ENCODE assay signal across 21 cellular contexts in genomic region chr10:35916791-35917190, GRCh38.
A peak's percentile ranks its signal among the peaks of the same experiment; 100 is the strongest.
DNase-seq lines count a peak whose midpoint lies in the region; ATAC-seq and TF ChIP-seq lines count a peak whose summit lies in the region.
"Had no signal": no experiment of that assay in that cellular context is flagged by ENCODE, and none has a peak within 500 bp of the region (broad histone marks: within the 10 kb centered on the region; RNA-seq: fewer than 3 reads in every experiment).

No MANE protein-coding gene starts in this region.

- H2BK15ac ChIP-seq in IMR-90 (ENCODE audit: low read depth, low read length), result peak overlapping the region; percentile 18; the same call in 1 of the 3 replicates

- H2AK5ac ChIP-seq in IMR-90 (ENCODE audit: low read depth, low read length), result peak overlapping the region; percentile 48; the same call in 1 of the 2 replicates

- dilution Hi-C loops in IMR-90 (cut with HindIII; ENCODE audit: low sequenced_read_pairs, unreplicated experiment), result no loop called here

- H3K4ac ChIP-seq in IMR-90 (ENCODE audit: low read depth, low read length), result peak overlapping the region; percentile 3; the same call in 1 of the 2 replicates

- POLR2A ChIA-PET in IMR-90 (lab: Charles Lee; ENCODE audit: unreplicated experiment), result interaction anchor here (0.5 kb wide), 1 partner anchor 89 kb away, joined by 3 read pairs; no protein-coding TSS in a partner anchor

- no peak overlapping the region for H3K27ac ChIP-seq in IMR-90 (ENCODE audit: insufficient read depth, low read length)
- no peak overlapping the region for H3K27ac ChIP-seq in esophagus muscularis mucosa (replicated peaks in 1 of 4)
- H3K27ac ChIP-seq: prostate gland, vagina had no signal

- H3K36me3 Mint-ChIP-seq in activated T-cell treated with anti-CD3 and anti-CD28 coated beads, Interleukin-2, amount 50 U/mL, for 24 hours (ENCODE audit: low read depth), result no peaks in the 10 kb centered on the region
- H3K36me3 Mint-ChIP-seq: naive thymus-derived CD8-positive, alpha-beta T cell; T-cell; WTC11 had no signal

- H3K79me1 ChIP-seq in IMR-90 (ENCODE audit: low read depth in 1 of 2, low read length in 2 of 2), result no peaks in the 10 kb centered on the region

- no peak for TF ChIP-seq POLR2A in IMR-90 (IDR thresholded peaks at IDR 0.05; ENCODE audit: low read depth, low read length)
- no peak for TF ChIP-seq POLR2A in esophagus muscularis mucosa (IDR thresholded peaks at IDR 0.05; ENCODE audit: low read depth)

- H2BK120ac ChIP-seq in IMR-90 (ENCODE audit: low read depth, low read length), result peak overlapping the region; percentile 30; the same call in 1 of the 2 replicates

- H4K5ac ChIP-seq in IMR-90 (ENCODE audit: low read depth, low read length), result no peak overlapping the region

- H3K9me3 ChIP-seq in IMR-90 (ENCODE audit: control insufficient read depth, insufficient read depth, low read length), result no peaks in the 10 kb centered on the region
- H3K9me3 ChIP-seq in esophagus muscularis mucosa, result no peaks in the 10 kb centered on the region
- H3K9me3 ChIP-seq: prostate gland, vagina had no signal

- 93% methylated on average over 2 of the region's 4 CpGs; no CpG with 5 or more reads in 1 of the 2 experiments for WGBS in IMR-90 (ENCODE audit: extremely low coverage in 2 of 2, insufficient read length in 1 of 2), 2 experiments
- WGBS in esophagus muscularis mucosa, result 89% methylated on average over 4 of the region's 4 CpGs

- peak overlapping the region; percentile 67 for H2AFZ ChIP-seq in IMR-90 (replicated peaks; ENCODE audit: low read length, poor library complexity)

- no peaks in the 10 kb centered on the region for H3K27me3 Mint-ChIP-seq in activated T-cell treated with anti-CD3 and anti-CD28 coated beads, Interleukin-2, amount 50 U/mL, for 24 hours
- H3K27me3 Mint-ChIP-seq: dendritic cell treated with granulocyte-macrophage colony-stimulating factor and Interleukin-4, amounts not matched to agents 40 ng/mL and 50 ng/mL, for 4 days; stimulated activated naive CD8-positive, alpha-beta T cell treated with anti-CD3 and anti-CD28 coated beads, Interleukin-15, amount 100 ng/mL, for 72 hours had no signal

- H2BK5ac ChIP-seq in IMR-90 (ENCODE audit: low read depth, low read length, poor library complexity, severe bottlenecking), result peak overlapping the region; percentile 5

- H3K4me1 Mint-ChIP-seq in activated T-cell treated with anti-CD3 and anti-CD28 coated beads, Interleukin-2, amount 50 U/mL, for 24 hours (ENCODE audit: low read depth), result no peaks in the 10 kb centered on the region
- H3K4me1 Mint-ChIP-seq: naive thymus-derived CD8-positive, alpha-beta T cell; stimulated activated naive CD8-positive, alpha-beta T cell treated with anti-CD3 and anti-CD28 coated beads, Interleukin-15, amount 100 ng/mL, for 72 hours; T-cell had no signal

- peak; percentile 38; the same call in 1 of the 2 replicates for ATAC-seq in IMR-90 (ENCODE audit: low read depth)
- peak; percentile 64 for ATAC-seq in left ventricle myocardium superior
- ATAC-seq in HG03175 (IDR thresholded peaks at IDR 0.05; ENCODE audit: unreplicated experiment), result no peak
- ATAC-seq: naive thymus-derived CD8-positive, alpha-beta T cell; stimulated activated naive CD8-positive, alpha-beta T cell treated with anti-CD3 and anti-CD28 coated beads, Interleukin-15, amount 100 ng/mL, for 72 hours; T-cell; WTC11 had no signal

- H3K4me1 ChIP-seq in IMR-90 (ENCODE audit: control insufficient read depth, insufficient read depth, low read length) (peaks cover 7% of the 10 kb centered on the region; the same call in 1 of the 2 replicates), esophagus muscularis mucosa (peaks cover 0 to 10% (median 6%) of the 10 kb centered on the region in 4 donors)
- H3K4me1 ChIP-seq: prostate gland, vagina had no signal

- H3K36me3 ChIP-seq in IMR-90 (ENCODE audit: control insufficient read depth, insufficient read depth, low read length), result no peaks in the 10 kb centered on the region
- no peaks in the 10 kb centered on the region for H3K36me3 ChIP-seq in esophagus muscularis mucosa
- H3K36me3 ChIP-seq: prostate gland, vagina had no signal

- no TSS peak for BruUV-seq in IMR-90 (replicated peaks; lab: Mats Ljungman, UMichigan)

- H3K9me3 Mint-ChIP-seq in activated T-cell treated with anti-CD3 and anti-CD28 coated beads, Interleukin-2, amount 50 U/mL, for 24 hours, result no peaks in the 10 kb centered on the region
- H3K9me3 Mint-ChIP-seq: dendritic cell treated with granulocyte-macrophage colony-stimulating factor and Interleukin-4, amounts not matched to agents 40 ng/mL and 50 ng/mL, for 4 days; WTC11 had no signal

- no peak overlapping the region for H3K4me3 Mint-ChIP-seq in activated T-cell treated with anti-CD3 and anti-CD28 coated beads, Interleukin-2, amount 50 U/mL, for 24 hours
- H3K4me3 Mint-ChIP-seq: dendritic cell treated with granulocyte-macrophage colony-stimulating factor and Interleukin-4, amounts not matched to agents 40 ng/mL and 50 ng/mL, for 4 days; naive thymus-derived CD8-positive, alpha-beta T cell; stimulated activated naive CD8-positive, alpha-beta T cell treated with anti-CD3 and anti-CD28 coated beads, Interleukin-15, amount 100 ng/mL, for 72 hours; T-cell; WTC11 had no signal

- H2AK9ac ChIP-seq in IMR-90 (replicated peaks; ENCODE audit: low read depth, low read length, poor library complexity), result no peak overlapping the region

- H3K56ac ChIP-seq in IMR-90 (ENCODE audit: extremely low read depth, insufficient read depth, low read length), result no peak overlapping the region

- TF ChIP-seq RAD21 in IMR-90 (IDR thresholded peaks at IDR 0.05; ENCODE audit: low read length), result peak; percentile 66

- H4K20me1 ChIP-seq in IMR-90 (ENCODE audit: insufficient read depth, low read length), result no peaks in the 10 kb centered on the region

- peak overlapping the region; percentile 50; the same call in 1 of the 2 replicates for H2BK20ac ChIP-seq in IMR-90 (ENCODE audit: low read depth, low read length)

- TF ChIP-seq CTCF in AG10803 (conservative IDR thresholded peaks at IDR 0.05; ENCODE audit: low read length) (peak; percentile 28; the same call in 1 of the 2 replicates), IMR-90 (conservative IDR thresholded peaks at IDR 0.05; ENCODE audit: low read depth, low read length) (peak; percentile 48), astrocyte of the cerebellum (IDR thresholded peaks at IDR 0.05; ENCODE audit: low read depth, low read length, missing control alignments) (peak; percentile 11), esophagus muscularis mucosa (IDR thresholded peaks at IDR 0.05) (no peak)

- H3K4me2 ChIP-seq in IMR-90 (ENCODE audit: low read depth, low read length), result no peak overlapping the region

- H3K9ac ChIP-seq in IMR-90 (ENCODE audit: low read depth, low read length), result no peak overlapping the region

- no peaks in the 10 kb centered on the region; the same call in 1 of the 2 replicates for H3K9me1 ChIP-seq in IMR-90 (ENCODE audit: insufficient read depth, low read length)

- no peak overlapping the region for H3K18ac ChIP-seq in IMR-90 (ENCODE audit: low read depth, low read length)

- no peak overlapping the region for H3K27ac Mint-ChIP-seq in activated T-cell treated with anti-CD3 and anti-CD28 coated beads, Interleukin-2, amount 50 U/mL, for 24 hours
- H3K27ac Mint-ChIP-seq: dendritic cell treated with granulocyte-macrophage colony-stimulating factor and Interleukin-4, amounts not matched to agents 40 ng/mL and 50 ng/mL, for 4 days; naive thymus-derived CD8-positive, alpha-beta T cell; stimulated activated naive CD8-positive, alpha-beta T cell treated with anti-CD3 and anti-CD28 coated beads, Interleukin-15, amount 100 ng/mL, for 72 hours; T-cell; WTC11 had no signal

- no peak overlapping the region for H3K23ac ChIP-seq in IMR-90 (ENCODE audit: low read depth, low read length)

- H4K8ac ChIP-seq in IMR-90 (ENCODE audit: low read depth in 2 of 2, low read length in 2 of 2), result peak overlapping the region in 1 of 2 experiments; percentile 58; a peak in 2 of 4 replicates

- H3K27me3 ChIP-seq in IMR-90 (ENCODE audit: control insufficient read depth, insufficient read depth, low read length), result no peaks in the 10 kb centered on the region
- H3K27me3 ChIP-seq in esophagus muscularis mucosa, result no peaks in the 10 kb centered on the region
- H3K27me3 ChIP-seq: vagina had no signal

- no peak overlapping the region for H3K4me3 ChIP-seq in AG10803 (ENCODE audit: low read length)
- no peak overlapping the region for H3K4me3 ChIP-seq in IMR-90 (ENCODE audit: insufficient read depth, low read depth, low read length)
- no peak overlapping the region for H3K4me3 ChIP-seq in astrocyte of the cerebellum (ENCODE audit: low read depth, low read length)
- no peak overlapping the region for H3K4me3 ChIP-seq in esophagus muscularis mucosa
- H3K4me3 ChIP-seq: prostate gland, vagina had no signal

- in situ Hi-C loops in IMR-90 (cut with MboI; ENCODE audit: low sequenced_read_pairs) (loop anchor here (10.0 kb wide), 1 partner anchor 272 kb away; the partner anchor contains the start of gene FZD8), astrocyte of the cerebellum (cut with HindIII; ENCODE audit: low sequenced_read_pairs) (no loop called here)

- intact Hi-C loops in IMR-90 (cut with micrococcal nuclease), result loop anchor here (2.0 to 10.0 kb wide), 2 partner anchors 274 to 858 kb away; partner anchors contain the start of gene FZD8
- intact Hi-C loops in left ventricle myocardium superior (cut with micrococcal nuclease), result no loop called here
- intact Hi-C loops in esophagus muscularis mucosa (cut with DNase I), result no loop called here

- DNase-seq in AG10803 (ENCODE audit: low read depth) (peak; percentile 21), IMR-90 (peak; percentile 61), astrocyte of the cerebellum (ENCODE audit: low read depth) (no peak), left ventricle myocardium superior (no peak), esophagus muscularis mucosa (ENCODE audit: extremely low spot score) (no peak)
- no peak for DNase-seq in activated CD4-positive, CD25-positive, alpha-beta regulatory T cell (lab: John Stamatoyannopoulos, UW)
- no peak for DNase-seq in activated T-cell treated with anti-CD3 and anti-CD28 coated beads, Interleukin-2, amount 50 U/mL, for 24 hours
- DNase-seq: aorta; COR-L47; erythroblast; GF-D8; naive thymus-derived CD8-positive, alpha-beta T cell; NCI-H146; NCI-H446 treated with DMSO at 0.1 percent for 48 hours; stimulated activated naive CD8-positive, alpha-beta T cell treated with anti-CD3 and anti-CD28 coated beads, Interleukin-15, amount 100 ng/mL, for 72 hours; T-cell had no signal

- H4K91ac ChIP-seq in IMR-90 (ENCODE audit: insufficient read depth, low read depth, low read length), result no peak overlapping the region

- no peak for TF ChIP-seq EP300 in esophagus muscularis mucosa (IDR thresholded peaks at IDR 0.05)

- no peak overlapping the region for H3K14ac ChIP-seq in IMR-90 (replicated peaks; ENCODE audit: low read depth, low read length)

- CTCF ChIA-PET in IMR-90 (lab: Yijun Ruan, JAX), result interaction anchor here (0.7 to 1.1 kb wide), 3 partner anchors 23 to 964 kb away, joined by 3 to 4 read pairs (median 3); no protein-coding TSS in a partner anchor

TF ChIP-seq in IMR-90, 13 proteins besides CTCF, POLR2A, EP300 and RAD21:
- no peak for TF ChIP-seq MAFK (IDR thresholded peaks at IDR 0.05; ENCODE audit: low read depth, low read length)
- peak; percentile 57 for TF ChIP-seq SMC3 (IDR thresholded peaks at IDR 0.05; ENCODE audit: low read depth, low read length)
- TF ChIP-seq CHD1 (IDR thresholded peaks at IDR 0.05; ENCODE audit: low read depth, low read length), result no peak

Comparison
In these comparisons a context has a peak if more than half of its experiments do, and no peak if none do; other contexts are left out.
1. DNase-seq: peak in AG10803 (single experiment) and IMR-90 (single experiment); none in astrocyte of the cerebellum (single experiment), left ventricle myocardium superior (single experiment), activated CD4-positive, CD25-positive, alpha-beta regulatory T cell (0 of 4), activated T-cell treated with anti-CD3 and anti-CD28 coated beads, Interleukin-2, amount 50 U/mL, for 24 hours (single experiment) and esophagus muscularis mucosa (single experiment).
2. CTCF ChIP-seq: peak in AG10803 (single experiment), IMR-90 (single experiment) and astrocyte of the cerebellum (single experiment); none in esophagus muscularis mucosa (0 of 3).